1 cellular context compared by ENCODE assay signal in the genomic region with DNA sequence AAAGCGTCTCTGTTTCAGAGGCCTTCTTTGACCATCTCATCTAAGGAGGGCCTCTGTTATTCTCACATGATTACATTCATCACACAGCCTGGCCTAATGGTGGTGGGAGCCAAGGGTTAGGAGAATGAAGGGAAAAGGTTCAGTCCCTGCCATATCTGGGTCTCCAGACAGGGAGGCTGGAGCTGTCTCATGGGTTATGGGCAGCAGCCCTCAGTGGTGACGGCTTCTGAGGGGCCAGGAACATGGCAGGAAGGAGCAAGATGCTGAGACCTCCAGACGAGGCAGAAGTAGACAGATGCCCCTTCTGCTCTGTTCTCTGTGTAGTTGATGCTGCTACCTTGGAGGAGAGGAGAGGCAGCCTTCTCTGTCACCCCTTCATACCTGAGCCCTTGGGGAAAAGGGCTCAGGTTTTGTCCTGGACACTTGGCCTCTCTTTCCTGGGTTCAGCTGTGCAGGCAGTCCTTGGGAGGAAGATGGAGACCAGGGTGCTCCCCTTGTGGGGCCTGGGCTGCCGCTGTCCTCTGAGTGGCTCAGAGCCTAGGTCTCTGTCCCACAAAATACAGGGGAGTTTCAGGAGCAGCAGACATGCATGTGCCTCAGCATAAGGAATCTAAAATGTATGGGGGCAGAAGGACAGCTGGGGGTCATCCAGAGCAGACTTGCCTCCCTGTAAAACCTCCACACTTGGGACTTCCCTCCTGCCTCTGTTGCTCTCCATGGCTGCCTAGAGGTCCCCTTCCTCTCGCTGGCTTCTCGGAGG.
TF ChIP-seq lines count a peak whose summit lies in the region.

No MANE protein-coding gene starts in this region.

TF ChIP-seq in H1, 55 proteins besides CTCF, POLR2A, EP300 and RAD21:
- TF ChIP-seq POLR2AphosphoS5 (IDR thresholded peaks at IDR 0.05; ENCODE audit: low read depth, low read length) (no peak), SP4 (IDR thresholded peaks at IDR 0.05; ENCODE audit: low read length) (no peak), ASH2L (IDR thresholded peaks at IDR 0.05; ENCODE audit: low read length) (no peak), POU5F1 (IDR thresholded peaks at IDR 0.05; ENCODE audit: low read depth, low read length) (no peak), GABPA (IDR thresholded peaks at IDR 0.05; ENCODE audit: borderline replicate concordance, insufficient read depth, low read length) (no peak), CHD1 (IDR thresholded peaks at IDR 0.05; ENCODE audit: low read depth, low read length) (no peak), SP1 (IDR thresholded peaks at IDR 0.05; ENCODE audit: low read depth, low read length) (no peak), SIN3A (conservative IDR thresholded peaks at IDR 0.05 in 1 of 2, IDR thresholded peaks at IDR 0.05 in 1 of 2; ENCODE audit: low read depth in 1 of 2, low read length in 2 of 2) (no peak), KDM1A (IDR thresholded peaks at IDR 0.05; ENCODE audit: borderline replicate concordance, low read length) (no peak), JUND (IDR thresholded peaks at IDR 0.05; ENCODE audit: low read length) (no peak), SIRT6 (IDR thresholded peaks at IDR 0.05; ENCODE audit: low read length) (no peak), CEBPB (IDR thresholded peaks at IDR 0.05; ENCODE audit: low read depth, low read length) (no peak), BCL11A (IDR thresholded peaks at IDR 0.05; ENCODE audit: low read depth in 2 of 2, low read length in 2 of 2) (no peak)
- TF ChIP-seq, protein P1, sequence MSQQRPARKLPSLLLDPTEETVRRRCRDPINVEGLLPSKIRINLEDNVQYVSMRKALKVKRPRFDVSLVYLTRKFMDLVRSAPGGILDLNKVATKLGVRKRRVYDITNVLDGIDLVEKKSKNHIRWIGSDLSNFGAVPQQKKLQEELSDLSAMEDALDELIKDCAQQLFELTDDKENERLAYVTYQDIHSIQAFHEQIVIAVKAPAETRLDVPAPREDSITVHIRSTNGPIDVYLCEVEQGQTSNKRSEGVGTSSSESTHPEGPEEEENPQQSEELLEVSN (IDR thresholded peaks at IDR 0.05): no peak
- TF ChIP-seq, protein P2, sequence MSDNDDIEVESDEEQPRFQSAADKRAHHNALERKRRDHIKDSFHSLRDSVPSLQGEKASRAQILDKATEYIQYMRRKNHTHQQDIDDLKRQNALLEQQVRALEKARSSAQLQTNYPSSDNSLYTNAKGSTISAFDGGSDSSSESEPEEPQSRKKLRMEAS (IDR thresholded peaks at IDR 0.05): no peak
